Comparison of ENCODE assay signal across 8 cellular contexts in the genomic region with DNA sequence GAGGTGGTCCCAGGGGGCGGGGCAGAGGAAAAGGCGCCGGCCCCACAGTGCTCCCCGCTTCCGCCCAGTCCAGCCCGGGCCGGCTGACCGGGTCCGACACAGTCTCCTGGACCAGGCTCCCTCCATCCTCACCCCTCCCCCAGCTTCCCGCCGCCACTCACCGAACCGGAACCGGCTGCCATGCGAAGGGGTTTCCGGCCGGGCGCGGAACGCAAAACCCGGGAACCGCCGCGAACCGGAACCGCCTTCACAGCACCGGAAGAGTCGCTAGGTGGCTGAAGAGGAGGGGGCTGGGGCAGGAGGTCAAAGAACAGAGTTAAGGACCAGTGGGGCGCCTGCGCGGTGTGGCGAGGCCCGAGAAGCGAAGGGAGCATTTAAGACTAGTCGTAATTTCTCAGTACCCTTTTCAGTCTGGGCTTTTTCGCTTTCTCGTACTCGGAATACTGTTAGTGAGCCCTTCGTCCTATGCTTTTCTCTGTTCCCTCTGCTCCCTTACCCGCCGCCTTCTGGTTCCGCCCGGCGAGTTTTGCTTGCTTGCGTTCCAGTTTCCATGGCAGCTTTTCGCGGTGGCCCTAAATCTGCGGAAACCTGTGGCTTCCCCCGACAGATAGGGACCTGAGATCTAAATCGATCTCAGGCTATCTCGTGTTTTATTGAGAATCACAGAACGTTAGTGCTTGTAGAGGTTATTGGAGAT. TPM values are rescaled to one million over a fixed set of nuclear protein-coding genes. Genes with fewer than 3 reads are reported as not detected.
DNase-seq lines count a peak whose midpoint lies in the region; TF ChIP-seq lines count a peak whose summit lies in the region.

A gene (minus strand): TSS at position 213 of the 697 bp plus-strand sequence. CDS start 4,607 bp downstream, outside the sequence.

- no peaks in the 10 kb centered on the region for H3K9me2 ChIP-seq in neural cell (ENCODE audit: insufficient read depth, low read length)

- peak within 1 kb of the TSS; percentile 23 for H4K91ac ChIP-seq in H9 (ENCODE audit: insufficient read length, low read depth, low read length)

- H3K4me1 ChIP-seq in H9 (ENCODE audit: insufficient read depth, low read length) (peaks cover 7% of the 10 kb centered on the region), stomach (peaks cover 17 to 41% (median 22%) of the 10 kb centered on the region in 4 donors)

- H3K4me1 Mint-ChIP-seq in H9: peaks cover 16 to 18% of the 10 kb centered on the region in 2 experiments

- H3K14ac ChIP-seq in H9 (ENCODE audit: insufficient read depth, low read length): peak within 1 kb of the TSS; percentile 100

- no CpG with 5 or more reads among the region's 52 CpGs for WGBS in H9 (ENCODE audit: extremely low coverage, insufficient read length, low lambda C conversion rate)
- WGBS in stomach, 5 donors: 0 to 1% (median 0%) methylated on average over 32 to 52 of the region's 52 CpGs

- H3K56ac ChIP-seq in H9 (ENCODE audit: insufficient read length, low read depth, low read length): peak within 1 kb of the TSS; percentile 89

- H2BK15ac ChIP-seq in H9 (ENCODE audit: low read depth, low read length): no peak within 1 kb of the TSS

- H4K20me1 ChIP-seq in H9 (ENCODE audit: control insufficient read depth, insufficient read depth, insufficient read length) (no peaks in the 10 kb centered on the region), neural cell (ENCODE audit: insufficient read depth) (no peaks in the 10 kb centered on the region)

- peak within 1 kb of the TSS; percentile 99 for H3T11ph ChIP-seq in H9 (ENCODE audit: low read length)

- H3K27me3 ChIP-seq in H9 (ENCODE audit: insufficient read depth, low read length) (no peaks in the 10 kb centered on the region), MG63 (no peaks in the 10 kb centered on the region), neural cell (ENCODE audit: insufficient read depth, low read depth, low read length) (no peaks in the 10 kb centered on the region), stomach (no peaks in the 10 kb centered on the region)

- intact Hi-C loops in stomach (cut with DNase I; ENCODE audit: low total_unique reads): loop anchor here (10.0 kb wide), 1 partner anchor 59 kb away; no protein-coding TSS in a partner anchor

- H3K79me1 ChIP-seq in H9 (ENCODE audit: insufficient read depth, low read depth, low read length, poor library complexity, severe bottlenecking): no peaks in the 10 kb centered on the region

- no peaks in the 10 kb centered on the region for H3K9me3 Mint-ChIP-seq in H9

- H3K27me3 Mint-ChIP-seq in H9 (ENCODE audit: low read depth): peaks cover 13% of the 10 kb centered on the region

- H4K8ac ChIP-seq in H9 (replicated peaks; ENCODE audit: insufficient read length, low read depth, low read length): peak within 1 kb of the TSS; percentile 67

- H3K27ac Mint-ChIP-seq in H9: peak within 1 kb of the TSS; percentile 99 to 100 (median 99)

- H3K9me3 ChIP-seq in H9 (ENCODE audit: control insufficient read depth, low read depth, low read length) (no peaks in the 10 kb centered on the region), MG63 (no peaks in the 10 kb centered on the region), neural cell (ENCODE audit: low read length) (no peaks in the 10 kb centered on the region), stomach (no peaks in the 10 kb centered on the region)

- peaks cover 6% of the 10 kb centered on the region for H3K23me2 ChIP-seq in H9 (ENCODE audit: insufficient read length, low read depth, low read length, poor library complexity, severe bottlenecking)

- no peak within 1 kb of the TSS; the same call in 1 of the 2 replicates for H3K4ac ChIP-seq in H9 (ENCODE audit: low read depth, low read length)

- H3K4me2 ChIP-seq in H9 (ENCODE audit: insufficient read depth, insufficient read length, low read length): peak within 1 kb of the TSS; percentile 96
- H3K4me2 ChIP-seq in neural cell (ENCODE audit: low read length): peak within 1 kb of the TSS; percentile 89

- peak; percentile 95 for DNase-seq in ELF-1 (ENCODE audit: low read depth, low spot score)
- peak; percentile 93 for DNase-seq in H9
- DNase-seq in MG63: peak; percentile 92
- DNase-seq in SIG-M5 (lab: John Stamatoyannopoulos, UW): peak; percentile 69
- DNase-seq in activated gamma-delta T cell (lab: John Stamatoyannopoulos, UW): peak; percentile 76
- DNase-seq in fibroblast of the conjunctiva (ENCODE audit: low read depth): peak; percentile 68
- peak; percentile 88 for DNase-seq in stomach

- H2BK12ac ChIP-seq in H9 (ENCODE audit: insufficient read length, low read depth, low read length): peak within 1 kb of the TSS; percentile 90

- TF ChIP-seq RAD21 in neural cell (conservative IDR thresholded peaks at IDR 0.05): no peak

- H3K36me3 Mint-ChIP-seq in H9 (ENCODE audit: insufficient read depth in 1 of 3, low read depth in 3 of 3): no peaks in the 10 kb centered on the region

- H3K79me2 ChIP-seq in H9 (ENCODE audit: insufficient read depth, low read length) (peaks cover 3% of the 10 kb centered on the region; the same call in 1 of the 2 replicates), neural cell (replicated peaks; ENCODE audit: insufficient read depth, low read length) (peaks cover 29% of the 10 kb centered on the region)

- TF ChIP-seq POLR2A in stomach (IDR thresholded peaks at IDR 0.05): no peak

- no peak; the same call in 1 of the 3 replicates for TF ChIP-seq CTCF in H9 (conservative IDR thresholded peaks at IDR 0.05)
- peak; percentile 53 for TF ChIP-seq CTCF in neural cell (IDR thresholded peaks at IDR 0.05; ENCODE audit: poor library complexity, severe bottlenecking)
- TF ChIP-seq CTCF in stomach (IDR thresholded peaks at IDR 0.05): peak in 4 of 7 experiments; percentile 13 to 63 (median 26)

- peak within 1 kb of the TSS; percentile 84 to 94 for H3K4me3 Mint-ChIP-seq in H9

- H3K23ac ChIP-seq in H9 (ENCODE audit: insufficient read length, low read depth, low read length): no peak within 1 kb of the TSS

- H2AK5ac ChIP-seq in H9 (ENCODE audit: insufficient read length, low read length): no peak within 1 kb of the TSS

- H3K36me3 ChIP-seq in MG63 (0 out of 2 replicates have a peak, but pooled peaks cover 2% of the 10 kb centered on the region), neural cell (ENCODE audit: insufficient read depth, low read length) (no peaks in the 10 kb centered on the region), stomach (peaks cover 0 to 4% (median 0%) of the 10 kb centered on the region in 4 donors)

- H3K4me3 ChIP-seq in MG63 (peak within 1 kb of the TSS; percentile 69), neural cell (ENCODE audit: low read length) (peak within 1 kb of the TSS; percentile 91), stomach (peak within 1 kb of the TSS; percentile 75 to 99 (median 91))

- no peak within 1 kb of the TSS for H2BK20ac ChIP-seq in H9 (ENCODE audit: low read depth, low read length, poor library complexity, severe bottlenecking)

- H3K9ac ChIP-seq in H9 (ENCODE audit: extremely low read depth, insufficient read length, low read length) (peak within 1 kb of the TSS; percentile 98), neural cell (ENCODE audit: low read length) (peak within 1 kb of the TSS; percentile 90)

- H2AFZ ChIP-seq in H9 (ENCODE audit: low read length): peak within 1 kb of the TSS; percentile 41
- H2AFZ ChIP-seq in neural cell (ENCODE audit: low read depth, low read length): peak within 1 kb of the TSS; percentile 81

- no peaks in the 10 kb centered on the region for H3F3A ChIP-seq in neural cell (ENCODE audit: insufficient read depth, low read length, poor library complexity, severe bottlenecking)

- no peak within 1 kb of the TSS for H2BK120ac ChIP-seq in H9 (ENCODE audit: low read depth, low read length, poor library complexity, severe bottlenecking)

- peak within 1 kb of the TSS; percentile 99 for H4K5ac ChIP-seq in H9 (ENCODE audit: insufficient read length, low read depth, low read length)

- peak within 1 kb of the TSS; percentile 99 for H3K27ac ChIP-seq in H9 (ENCODE audit: insufficient read length, low read depth, low read length)
- peak within 1 kb of the TSS; percentile 93 for H3K27ac ChIP-seq in neural cell (ENCODE audit: low read length)
- peak within 1 kb of the TSS; percentile 81 to 93 (median 91) for H3K27ac ChIP-seq in stomach

- peak within 1 kb of the TSS; percentile 100 for H3K18ac ChIP-seq in H9 (ENCODE audit: insufficient read length, low read depth, low read length)

- peak within 1 kb of the TSS; percentile 97 for H2BK5ac ChIP-seq in H9 (ENCODE audit: insufficient read length, low read length)

- TF ChIP-seq EP300 in neural cell (conservative IDR thresholded peaks at IDR 0.05; ENCODE audit: poor library complexity, severe bottlenecking): peak; percentile 36
- TF ChIP-seq EP300 in stomach (IDR thresholded peaks at IDR 0.05): no peak

TF ChIP-seq in neural cell, 6 proteins besides CTCF, POLR2A, EP300 and RAD21 (continues in another document):
- TF ChIP-seq SMC3 (conservative IDR thresholded peaks at IDR 0.05; ENCODE audit: poor library complexity) (peak; percentile 27), TAF1 (IDR thresholded peaks at IDR 0.05; ENCODE audit: low read depth) (no peak), POLR2AphosphoS5 (IDR thresholded peaks at IDR 0.05) (peak; percentile 77), MXI1 (conservative IDR thresholded peaks at IDR 0.05; ENCODE audit: poor library complexity, severe bottlenecking) (peak; percentile 52), EZH2 (IDR thresholded peaks at IDR 0.05; ENCODE audit: borderline replicate concordance, insufficient read depth, low read length, poor library complexity, severe bottlenecking) (no peak)

RNA-seq across cellular contexts. Expression of the gene that starts here (rescaled TPM):
- total RNA-seq in H9 (2021) (28.8 and 30.1 TPM in 2 replicates), stomach (10 to 100 TPM in 4 of 5 donors, 1 to 10 TPM in 1; 8.4 to 27.5 (median 14.2) TPM)
- total RNA-seq in MG63 (2014; rRNA removed; shearing (Covaris generic); ENCODE audit: low replicate concordance): 15.6 and 16.3 TPM in 2 replicates
- polyA plus RNA-seq in neural cell (12.3 and 14.0 TPM in 2 replicates), stomach (1 to 10 TPM; 2.9 to 4.1 (median 3.7) TPM)
- 56.0 and 61.0 TPM in 2 replicates for polyA minus RNA-seq in neural cell

Comparison
In these comparisons a context has a peak if more than half of its experiments do, and no peak if none do; other contexts are left out.
1. Peak in every context shown above with its lines: DNase-seq, H3K4me3 ChIP-seq and H3K27ac ChIP-seq.